9 cellular contexts compared by ENCODE assay signal in genomic region chr15:92653836-92654524, GRCh38. TPM values are rescaled to one million over a fixed set of nuclear protein-coding genes. Genes with fewer than 3 reads are reported as not detected.
DNase-seq lines count a peak whose midpoint lies in the region; ATAC-seq, FAIRE-seq and TF ChIP-seq lines count a peak whose summit lies in the region.
"Had no signal": no experiment of that assay in that cellular context is flagged by ENCODE, and none has a peak within 500 bp of the region (broad histone marks: within the 10 kb centered on the region; RNA-seq: fewer than 3 reads in every experiment).

No MANE protein-coding gene starts in this region.

- peaks cover 4% of the 10 kb centered on the region for H3K4me1 Mint-ChIP-seq in MCF 10A (ENCODE audit: insufficient read depth, unreplicated experiment)

- POLR2A ChIA-PET in MCF 10A (lab: Yijun Ruan, JAX) (no interaction called here), PC-3 (lab: Charles Lee; ENCODE audit: unreplicated experiment) (interaction anchor here (0.5 kb wide), 1 partner anchor 325 kb away, joined by 3 read pairs; no protein-coding TSS in a partner anchor)

- H3K9me3 ChIP-seq in breast epithelium (no peaks in the 10 kb centered on the region), PC-3 (ENCODE audit: low read length) (no peaks in the 10 kb centered on the region), upper lobe of right lung (no peaks in the 10 kb centered on the region)

- no peaks in the 10 kb centered on the region for H3F3A ChIP-seq in PC-3 (ENCODE audit: low read length, unreplicated experiment)

- 0 out of 2 replicates have a peak overlapping the region, but pooled peaks have one; percentile 59 for H3K9ac ChIP-seq in PC-3 (ENCODE audit: low read length)

- H2AFZ ChIP-seq in PC-3 (ENCODE audit: low read length): no peak overlapping the region

- peak overlapping the region; percentile 81 for H3K4me2 ChIP-seq in PC-3 (ENCODE audit: low read length)

- H3K27ac ChIP-seq in breast epithelium (peak overlapping the region; percentile 39 to 82), PC-3 (ENCODE audit: low read length) (peak overlapping the region; percentile 13), upper lobe of right lung (peak overlapping the region; percentile 59), foreskin keratinocyte (no peak overlapping the region)

- H3K4me1 ChIP-seq in breast epithelium (no peaks in the 10 kb centered on the region), PC-3 (ENCODE audit: insufficient read depth, low read length) (peaks cover 38% of the 10 kb centered on the region), upper lobe of right lung (peaks cover 3% of the 10 kb centered on the region), foreskin keratinocyte (no peaks in the 10 kb centered on the region)

- H3K9me2 ChIP-seq in PC-3 (replicated peaks; ENCODE audit: low read length): no peaks in the 10 kb centered on the region

- peak; percentile 70 for FAIRE-seq in islet of Langerhans (lab: Jason Lieb, UNC)

- TF ChIP-seq POLR2A in breast epithelium (IDR thresholded peaks at IDR 0.05): no peak

- no peaks in the 10 kb centered on the region for H3K36me3 ChIP-seq in breast epithelium
- H3K36me3 ChIP-seq in PC-3 (ENCODE audit: low read depth, low read length): no peaks in the 10 kb centered on the region; the same call in 1 of the 2 replicates
- H3K36me3 ChIP-seq in upper lobe of right lung: no peaks in the 10 kb centered on the region

- CTCF ChIA-PET in MCF 10A (lab: Yijun Ruan, JAX): interaction anchor here (0.6 kb wide), 1 partner anchor 383 kb away, joined by 3 read pairs; no protein-coding TSS in a partner anchor
- CTCF ChIA-PET in PC-3 (lab: Charles Lee): no interaction called here

- H3K4me3 ChIP-seq in breast epithelium (peak overlapping the region in 2 of 3 donors; percentile 63 to 86), PC-3 (ENCODE audit: low read length) (peak overlapping the region; percentile 74), upper lobe of right lung (peak overlapping the region; percentile 57)

- BruUV-seq in MCF 10A (replicated peaks; lab: Mats Ljungman, UMichigan): no TSS peak
- BruUV-seq in PC-3 (replicated peaks; lab: Mats Ljungman, UMichigan): TSS peak; percentile 28

- H3K79me2 ChIP-seq in PC-3 (ENCODE audit: low read length): peaks cover 61% of the 10 kb centered on the region

- intact Hi-C loops in breast epithelium (cut with DNase I; ENCODE audit: low total_unique reads): loop anchor here (2.0 kb wide), 1 partner anchor 73 kb away; no protein-coding TSS in a partner anchor
- intact Hi-C loops in MCF 10A (cut with micrococcal nuclease): loop anchor here (10.0 kb wide), 1 partner anchor 49 kb away; no protein-coding TSS in a partner anchor
- intact Hi-C loops in PC-3 (cut with micrococcal nuclease): no loop called here
- intact Hi-C loops in upper lobe of right lung (cut with DNase I): no loop called here

- H3K27me3 Mint-ChIP-seq in MCF 10A (ENCODE audit: insufficient read depth, unreplicated experiment): peaks cover 8% of the 10 kb centered on the region

- H3K27me3 ChIP-seq in breast epithelium (no peaks in the 10 kb centered on the region), PC-3 (ENCODE audit: low read length) (no peaks in the 10 kb centered on the region), upper lobe of right lung (no peaks in the 10 kb centered on the region), foreskin keratinocyte (peaks cover 75% of the 10 kb centered on the region)

- TF ChIP-seq CTCF in breast epithelium (IDR thresholded peaks at IDR 0.05): no peak
- TF ChIP-seq CTCF in MCF 10A (IDR thresholded peaks at IDR 0.05; ENCODE audit: unreplicated experiment): no peak
- TF ChIP-seq CTCF in PC-3 (conservative IDR thresholded peaks at IDR 0.05; ENCODE audit: low read depth, low read length): peak; percentile 28
- TF ChIP-seq CTCF in upper lobe of right lung (IDR thresholded peaks at IDR 0.05): no peak
- no peak for TF ChIP-seq CTCF in foreskin keratinocyte (conservative IDR thresholded peaks at IDR 0.05)

- H3K27ac Mint-ChIP-seq in MCF 10A (ENCODE audit: low read depth, unreplicated experiment): no peak overlapping the region
- H3K27ac Mint-ChIP-seq: stimulated activated naive CD8-positive, alpha-beta T cell treated with anti-CD3 and anti-CD28 coated beads, Interleukin-15, Interleukin-2, amounts not matched to agents 100 ng/mL and 50 ng/mL, for 24 hours had no signal

- no peaks in the 10 kb centered on the region for H3K36me3 Mint-ChIP-seq in MCF 10A (ENCODE audit: insufficient read depth, unreplicated experiment)

- peak; percentile 75 for ATAC-seq in PC-3
- peak; percentile 77 for ATAC-seq in upper lobe of right lung
- ATAC-seq in GM21528 (IDR thresholded peaks at IDR 0.05; ENCODE audit: low FRiP score, unreplicated experiment): no peak
- no peak for ATAC-seq in foreskin keratinocyte
- ATAC-seq in GM19455 (IDR thresholded peaks at IDR 0.05; ENCODE audit: unreplicated experiment): no peak

- no peaks in the 10 kb centered on the region for H4K20me1 ChIP-seq in PC-3 (ENCODE audit: low read length)

- DNase-seq in breast epithelium (ENCODE audit: low spot score in 2 of 2) (peak in 1 of 2 donors; percentile 44), MCF 10A (ENCODE audit: unreplicated experiment) (no peak), PC-3 (peak; percentile 69), upper lobe of right lung (no peak), foreskin keratinocyte (no peak)

- peaks cover 7% of the 10 kb centered on the region for H3K9me3 Mint-ChIP-seq in MCF 10A (ENCODE audit: unreplicated experiment)
- H3K9me3 Mint-ChIP-seq: stimulated activated naive CD8-positive, alpha-beta T cell treated with anti-CD3 and anti-CD28 coated beads, Interleukin-15, Interleukin-2, amounts not matched to agents 100 ng/mL and 50 ng/mL, for 24 hours had no signal

- no peak overlapping the region for H3K4me3 Mint-ChIP-seq in MCF 10A (ENCODE audit: unreplicated experiment)

RNA-seq across cellular contexts. Expression of gene FAM174B, which starts 1.6 kb away (rescaled TPM):
- 10 to 100 TPM in 2 of 3 donors, 1 to 10 TPM in 1; 4.3 to 34.7 (median 20.6) TPM for total RNA-seq in breast epithelium
- 3.5 and 6.5 TPM in 2 replicates for total RNA-seq in MCF 10A (2022)
- total RNA-seq in PC-3 (2014; rRNA removed): 9.6 and 14.2 TPM in 2 replicates
- 62.9 TPM for total RNA-seq in upper lobe of right lung
- 0.46 and 0.71 TPM in 2 replicates for total RNA-seq in foreskin keratinocyte
- 0.25 and 0.32 TPM in 2 replicates for polyA plus RNA-seq in foreskin keratinocyte

Comparison
In these comparisons a context has a peak if more than half of its experiments do, and no peak if none do; other contexts are left out.
1. ATAC-seq: peak in PC-3 (single experiment) and upper lobe of right lung (single experiment); none in GM21528 (single experiment), foreskin keratinocyte (single experiment) and GM19455 (single experiment).
2. intact Hi-C loops: an anchor here in breast epithelium (2.0 kb wide) and MCF 10A (10.0 kb wide); none called in PC-3 and upper lobe of right lung.
3. Peak in every context shown above with its lines, with median percentiles within 50 percentile points of each other: H3K4me3 ChIP-seq.